In the genomic region with DNA sequence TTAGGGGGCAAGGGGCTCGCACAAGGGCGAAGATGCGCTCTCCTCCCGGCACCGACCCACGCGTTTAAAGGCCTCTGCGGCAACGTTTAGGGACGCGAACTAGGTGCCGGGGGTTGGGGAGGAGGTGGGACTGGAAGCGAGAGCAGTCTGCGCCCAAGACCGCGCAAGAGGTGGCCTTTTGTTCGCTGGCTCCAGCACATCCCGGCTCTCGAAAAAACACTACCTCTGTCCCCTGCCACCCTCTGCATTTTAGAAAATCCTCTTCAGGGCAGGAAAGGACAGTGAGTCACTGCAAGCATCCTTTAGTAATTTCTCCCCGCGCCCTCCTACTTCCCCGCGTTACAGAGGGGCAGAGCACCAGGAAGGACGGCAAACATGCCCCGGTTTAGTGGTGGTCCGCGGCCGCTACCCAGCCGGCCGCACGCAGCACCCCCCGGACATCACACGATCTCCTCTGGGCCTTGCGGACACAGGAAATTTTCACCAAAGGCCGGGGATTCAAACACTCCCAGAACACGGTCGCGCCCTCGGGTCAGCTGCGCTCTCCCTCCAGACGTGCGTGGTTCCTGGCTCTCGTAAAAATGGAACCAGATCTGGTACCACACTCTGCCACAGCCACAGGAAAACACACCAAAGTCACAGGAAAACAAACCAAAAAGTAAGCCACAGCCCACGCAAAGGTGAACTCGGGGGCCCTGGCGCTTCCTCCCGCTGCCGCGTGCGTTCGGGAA, we compare ENCODE assay signal across 8 cellular contexts. TPM values are rescaled to one million over a fixed set of nuclear protein-coding genes. Genes with fewer than 3 reads are reported as not detected.
DNase-seq lines count a peak whose midpoint lies in the region; ATAC-seq and TF ChIP-seq lines count a peak whose summit lies in the region.

No MANE protein-coding gene starts in this region.

- H3K36me3 ChIP-seq in Caco-2 (ENCODE audit: control insufficient read depth, insufficient read depth, low read length): no peaks in the 10 kb centered on the region
- H3K36me3 ChIP-seq in neural progenitor cell: no peaks in the 10 kb centered on the region
- no peaks in the 10 kb centered on the region for H3K36me3 ChIP-seq in upper lobe of right lung

- POLR2A ChIA-PET in Caco-2 (lab: Charles Lee): interaction anchor here (0.6 to 2.4 kb wide), 2 partner anchors 8 to 1399 kb away, joined by 3 to 8 read pairs; no protein-coding TSS in a partner anchor
- POLR2A ChIA-PET in activated CD4-positive, alpha-beta memory T cell treated with anti-CD3 and anti-CD28 coated beads for 36 hours (lab: Charles Lee): interaction anchor here (0.6 to 4.4 kb wide), 6 partner anchors 12 to 540 kb away, joined by 3 to 177 read pairs (median 34); partner anchors contain the start of gene SCAF11

- H3K4me1 ChIP-seq in Caco-2 (peaks cover 43% of the 10 kb centered on the region), neural progenitor cell (peaks cover 63% of the 10 kb centered on the region), upper lobe of right lung (peaks cover 16% of the 10 kb centered on the region)

- peaks cover 29% of the 10 kb centered on the region for H3F3A ChIP-seq in neural progenitor cell (ENCODE audit: low read depth)

- H3K27ac Mint-ChIP-seq in Caco-2 (ENCODE audit: unreplicated experiment) (no peak overlapping the region), neural progenitor cell (no peak overlapping the region)
- H3K27ac Mint-ChIP-seq in activated CD4-positive, alpha-beta memory T cell treated with anti-CD3 and anti-CD28 coated beads for 36 hours: no peak overlapping the region

- H3K9me3 ChIP-seq in Caco-2 (no peaks in the 10 kb centered on the region), neural progenitor cell (ENCODE audit: low read depth) (no peaks in the 10 kb centered on the region), upper lobe of right lung (no peaks in the 10 kb centered on the region)

- no peaks in the 10 kb centered on the region for H3K9me3 Mint-ChIP-seq in Caco-2 (ENCODE audit: unreplicated experiment)
- no peaks in the 10 kb centered on the region for H3K9me3 Mint-ChIP-seq in activated CD4-positive, alpha-beta memory T cell treated with anti-CD3 and anti-CD28 coated beads for 36 hours
- no peaks in the 10 kb centered on the region for H3K9me3 Mint-ChIP-seq in neural progenitor cell

- peak overlapping the region; percentile 61 for H2AFZ ChIP-seq in neural progenitor cell (replicated peaks)

- H3K36me3 Mint-ChIP-seq in Caco-2 (ENCODE audit: insufficient read depth, unreplicated experiment): no peaks in the 10 kb centered on the region
- H3K36me3 Mint-ChIP-seq in activated CD4-positive, alpha-beta memory T cell treated with anti-CD3 and anti-CD28 coated beads for 36 hours: peaks cover 12% of the 10 kb centered on the region
- peaks cover under 1% of the 10 kb centered on the region for H3K36me3 Mint-ChIP-seq in neural progenitor cell

- H3K27ac ChIP-seq in neural progenitor cell (peak overlapping the region; percentile 84), upper lobe of right lung (peak overlapping the region; percentile 89)

- peak overlapping the region; percentile 99 for H3K4me2 ChIP-seq in neural progenitor cell

- H3K27me3 ChIP-seq in Caco-2 (replicated peaks; ENCODE audit: control insufficient read depth, insufficient read depth, low read length) (no peaks in the 10 kb centered on the region), neural progenitor cell (no peaks in the 10 kb centered on the region), upper lobe of right lung (peaks cover 17% of the 10 kb centered on the region)

- TF ChIP-seq CTCF in Caco-2 (IDR thresholded peaks at IDR 0.05; ENCODE audit: insufficient read depth in 1 of 2, low read depth in 1 of 2, low read length in 1 of 2, severe bottlenecking in 1 of 2, unreplicated experiment in 1 of 2) (no peak), neural progenitor cell (IDR thresholded peaks at IDR 0.05) (no peak), upper lobe of right lung (IDR thresholded peaks at IDR 0.05) (no peak)

- H3K9ac ChIP-seq in neural progenitor cell: peak overlapping the region; percentile 74

- CTCF ChIA-PET in Caco-2 (lab: Charles Lee): interaction anchor here (1.3 kb wide), 1 partner anchor 12 kb away, joined by 3 read pairs; no protein-coding TSS in a partner anchor
- CTCF ChIA-PET in activated CD4-positive, alpha-beta memory T cell treated with anti-CD3 and anti-CD28 coated beads for 36 hours (lab: Charles Lee): interaction anchor here (0.8 to 2.2 kb wide), 2 partner anchors 50 to 114 kb away, joined by 3 to 14 read pairs; no protein-coding TSS in a partner anchor

- intact Hi-C loops in Caco-2 (cut with micrococcal nuclease; ENCODE audit: unreplicated experiment) (loop anchor here (1.0 to 5.0 kb wide), 4 partner anchors 8 to 277 kb away; partner anchors contain the start of genes SCAF11 and SLC38A2), upper lobe of right lung (cut with DNase I) (no loop called here)
- intact Hi-C loops in activated CD4-positive, alpha-beta memory T cell treated with anti-CD3 and anti-CD28 coated beads for 36 hours (cut with micrococcal nuclease): loop anchor here (1.0 to 5.0 kb wide), 8 partner anchors 15 to 1440 kb away; partner anchors contain the start of genes RPAP3 and SCAF11

- no TSS peak for BruUV-seq in Caco-2 (replicated peaks; lab: Mats Ljungman, UMichigan)

- no peak overlapping the region for H3K4me3 Mint-ChIP-seq in Caco-2 (ENCODE audit: unreplicated experiment)
- H3K4me3 Mint-ChIP-seq in activated CD4-positive, alpha-beta memory T cell treated with anti-CD3 and anti-CD28 coated beads for 36 hours: no peak overlapping the region
- H3K4me3 Mint-ChIP-seq in neural progenitor cell: no peak overlapping the region

- H3K27me3 Mint-ChIP-seq in Caco-2 (ENCODE audit: insufficient read depth, unreplicated experiment) (no peaks in the 10 kb centered on the region), neural progenitor cell (ENCODE audit: insufficient read depth, low read depth) (peaks cover 11% of the 10 kb centered on the region)
- no peaks in the 10 kb centered on the region for H3K27me3 Mint-ChIP-seq in activated CD4-positive, alpha-beta memory T cell treated with anti-CD3 and anti-CD28 coated beads for 36 hours

- peaks cover 40% of the 10 kb centered on the region for H4K20me1 ChIP-seq in neural progenitor cell (ENCODE audit: low read depth)

- peaks cover 3% of the 10 kb centered on the region for H3K4me1 Mint-ChIP-seq in Caco-2 (ENCODE audit: low read depth, unreplicated experiment)
- H3K4me1 Mint-ChIP-seq in activated CD4-positive, alpha-beta memory T cell treated with anti-CD3 and anti-CD28 coated beads for 36 hours (ENCODE audit: low read depth): peaks cover 33% of the 10 kb centered on the region
- H3K4me1 Mint-ChIP-seq in neural progenitor cell: peaks cover 12% of the 10 kb centered on the region

- peak; percentile 6 for ATAC-seq in esophagus mucosa
- peak; percentile 1 for ATAC-seq in upper lobe of right lung
- ATAC-seq in GM18498 (IDR thresholded peaks at IDR 0.05; ENCODE audit: unreplicated experiment): no peak

- DNase-seq in Caco-2 (no peak), LoVo (ENCODE audit: low spot score) (peak; percentile 30), neural progenitor cell (ENCODE audit: low spot score) (peak; percentile 49), upper lobe of right lung (no peak), T1000 (lab: John Stamatoyannopoulos, UW) (no peak)
- peak; percentile 58 for DNase-seq in activated CD4-positive, alpha-beta memory T cell treated with anti-CD3 and anti-CD28 coated beads for 36 hours

- peaks cover 97% of the 10 kb centered on the region for H3K79me2 ChIP-seq in neural progenitor cell (ENCODE audit: low read depth)

- H3K4me3 ChIP-seq in Caco-2 (ENCODE audit: low read depth, low read length) (peak overlapping the region; percentile 78), neural progenitor cell (peak overlapping the region; percentile 91), upper lobe of right lung (peak overlapping the region; percentile 67)

RNA-seq across cellular contexts. Expression of gene SLC38A1, which starts 1.1 kb away (rescaled TPM):
- 245 and 259 TPM in 2 replicates for total RNA-seq in Caco-2 (2022)
- total RNA-seq in activated CD4-positive, alpha-beta memory T cell treated with anti-CD3 and anti-CD28 coated beads for 36 hours: 100 to 1,000 TPM; 142 TPM
- 71.5 TPM for total RNA-seq in esophagus mucosa
- 103 and 142 TPM in 2 replicates for total RNA-seq in neural progenitor cell (ENCODE audit: low replicate concordance)
- 58.5 TPM for total RNA-seq in upper lobe of right lung

Comparison
In these comparisons a context has a peak if more than half of its experiments do, and no peak if none do; other contexts are left out.
1. DNase-seq: peak in LoVo (single experiment), activated CD4-positive, alpha-beta memory T cell treated with anti-CD3 and anti-CD28 coated beads for 36 hours (single experiment) and neural progenitor cell (single experiment); none in Caco-2 (0 of 2), upper lobe of right lung (single experiment) and T1000 (single experiment).
2. Peak in every context shown above with its lines, with median percentiles within 50 percentile points of each other: H3K4me3 ChIP-seq.